In genomic region chr10:42874713-42875387, GRCh38 we compare ENCODE assay signal across 17 cellular contexts.
DNase-seq lines count a peak whose midpoint lies in the region; ATAC-seq, FAIRE-seq and TF ChIP-seq lines count a peak whose summit lies in the region.
"Had no signal": no experiment of that assay in that cellular context is flagged by ENCODE, and none has a peak within 500 bp of the region (broad histone marks: within the 10 kb centered on the region; RNA-seq: fewer than 3 reads in every experiment).

No MANE protein-coding gene starts in this region.

- H2BK12ac ChIP-seq in mesenchymal stem cell (ENCODE audit: low read length in 2 of 2) = no peak overlapping the region

- TF ChIP-seq CTCF in right atrium auricular region (IDR thresholded peaks at IDR 0.05) (no peak), heart right ventricle (IDR thresholded peaks at IDR 0.05) (no peak), endodermal cell (conservative IDR thresholded peaks at IDR 0.05) (no peak)

- H3K36me3 ChIP-seq in right atrium auricular region = no peaks in the 10 kb centered on the region
- H3K36me3 ChIP-seq in heart right ventricle = no peaks in the 10 kb centered on the region
- H3K36me3 ChIP-seq in endodermal cell (ENCODE audit: control insufficient read depth, insufficient read depth, low read length) = no peaks in the 10 kb centered on the region
- H3K36me3 ChIP-seq in mesenchymal stem cell (ENCODE audit: control insufficient read depth in 1 of 2, insufficient read depth in 2 of 2, low read depth in 1 of 2, low read length in 2 of 2) = no peaks in the 10 kb centered on the region
- H3K36me3 ChIP-seq: HAP-1 had no signal

- H3K4me3 ChIP-seq in right atrium auricular region (no peak overlapping the region), heart right ventricle (no peak overlapping the region), endodermal cell (ENCODE audit: low read length) (no peak overlapping the region), mesenchymal stem cell (ENCODE audit: insufficient read depth in 1 of 2, low read depth in 1 of 2, low read length in 2 of 2) (no peak overlapping the region)
- H3K4me3 ChIP-seq: HAP-1 had no signal

- no peak overlapping the region for H2AK5ac ChIP-seq in mesenchymal stem cell (ENCODE audit: low read length, severe bottlenecking)

- FAIRE-seq in frontal cortex (lab: Jason Lieb, UNC) = no peak
- FAIRE-seq: D721Med, G401.6, GM12891, GM19239, H1 had no signal

- no peak overlapping the region for H2AFZ ChIP-seq in mesenchymal stem cell (ENCODE audit: low read depth, low read length)

- ATAC-seq in heart right ventricle = no peak
- ATAC-seq in activated naive CD8-positive, alpha-beta T cell treated with anti-CD3 and anti-CD28 coated beads, Interleukin-2, amount 50 U/mL, for 24 hours = no peak
- ATAC-seq in stimulated activated naive CD8-positive, alpha-beta T cell treated with anti-CD3 and anti-CD28 coated beads, Interleukin-15, Interleukin-2, amounts not matched to agents 100 U/mL and 50 U/mL, for 24 hours = no peak

- no peak overlapping the region for H3K27ac Mint-ChIP-seq in endodermal cell
- no peak overlapping the region for H3K27ac Mint-ChIP-seq in activated naive CD8-positive, alpha-beta T cell treated with anti-CD3 and anti-CD28 coated beads, Interleukin-2, amount 50 U/mL, for 24 hours
- H3K27ac Mint-ChIP-seq: B cell; CD4-positive, alpha-beta T cell had no signal

- no peaks in the 10 kb centered on the region for H3K9me3 Mint-ChIP-seq in endodermal cell
- H3K9me3 Mint-ChIP-seq in activated naive CD8-positive, alpha-beta T cell treated with anti-CD3 and anti-CD28 coated beads, Interleukin-2, amount 50 U/mL, for 24 hours = no peaks in the 10 kb centered on the region
- H3K9me3 Mint-ChIP-seq: CD4-positive, alpha-beta T cell had no signal

- no peak overlapping the region for H3K23ac ChIP-seq in mesenchymal stem cell (ENCODE audit: low read length in 2 of 2)

- H4K8ac ChIP-seq in mesenchymal stem cell (ENCODE audit: low read length) = no peak overlapping the region

- no peaks in the 10 kb centered on the region for H3K27me3 Mint-ChIP-seq in endodermal cell (ENCODE audit: insufficient read depth)
- H3K27me3 Mint-ChIP-seq in activated naive CD8-positive, alpha-beta T cell treated with anti-CD3 and anti-CD28 coated beads, Interleukin-2, amount 50 U/mL, for 24 hours = no peaks in the 10 kb centered on the region
- H3K27me3 Mint-ChIP-seq: B cell had no signal

- H2BK5ac ChIP-seq in mesenchymal stem cell (ENCODE audit: low read depth, low read length, poor library complexity, severe bottlenecking) = no peak overlapping the region

- intact Hi-C loops in heart right ventricle (cut with DNase I) = loop anchor here in 3 of 10 donors (2.0 to 10.0 kb wide), 3 partner anchors 200 to 234 kb away; partner anchors contain the start of gene RET (in 1 of the 3)

- H3K79me1 ChIP-seq in mesenchymal stem cell (replicated peaks; ENCODE audit: low read length, poor library complexity, severe bottlenecking) = no peaks in the 10 kb centered on the region

- no peak overlapping the region for H3K4ac ChIP-seq in mesenchymal stem cell (ENCODE audit: low read depth in 1 of 2, low read length in 2 of 2)

- no peaks in the 10 kb centered on the region for H3K36me3 Mint-ChIP-seq in endodermal cell (ENCODE audit: low read depth)
- no peaks in the 10 kb centered on the region for H3K36me3 Mint-ChIP-seq in activated naive CD8-positive, alpha-beta T cell treated with anti-CD3 and anti-CD28 coated beads, Interleukin-2, amount 50 U/mL, for 24 hours (ENCODE audit: low read depth)

- H3K9ac ChIP-seq in endodermal cell (ENCODE audit: extremely low read depth, low read length, poor library complexity, severe bottlenecking) = no peak overlapping the region
- H3K9ac ChIP-seq in mesenchymal stem cell (ENCODE audit: low read length) = no peak overlapping the region

- WGBS in heart right ventricle, 2 donors = 83 to 84% methylated on average over 15 of the region's 15 CpGs
- WGBS in endodermal cell (ENCODE audit: insufficient coverage in 1 of 2, insufficient read length in 1 of 2), 2 experiments = 92 to 94% methylated on average over 5 to 15 of the region's 15 CpGs
- WGBS in mesenchymal stem cell = 92% methylated on average over 15 of the region's 15 CpGs

- H3K27me3 ChIP-seq in right atrium auricular region = no peaks in the 10 kb centered on the region
- peaks cover 0 to 48% (median 15%) of the 10 kb centered on the region in 7 donors for H3K27me3 ChIP-seq in heart right ventricle
- H3K27me3 ChIP-seq in endodermal cell (ENCODE audit: control insufficient read depth, insufficient read depth, low read length, poor library complexity, severe bottlenecking) = no peaks in the 10 kb centered on the region
- H3K27me3 ChIP-seq in mesenchymal stem cell (ENCODE audit: control insufficient read depth in 1 of 2, insufficient read depth in 1 of 2, low read length in 2 of 2) = peaks cover 7% of the 10 kb centered on the region in 2 experiments

- H3K27ac ChIP-seq in right atrium auricular region = no peak overlapping the region
- H3K27ac ChIP-seq in heart right ventricle = no peak overlapping the region
- H3K27ac ChIP-seq in endodermal cell (ENCODE audit: low read depth, low read length) = no peak overlapping the region
- H3K27ac ChIP-seq in mesenchymal stem cell (ENCODE audit: low read length, poor library complexity, severe bottlenecking) = no peak overlapping the region
- H3K27ac ChIP-seq: C4-2B had no signal

- no peak overlapping the region for H3K4me3 Mint-ChIP-seq in endodermal cell
- H3K4me3 Mint-ChIP-seq in activated naive CD8-positive, alpha-beta T cell treated with anti-CD3 and anti-CD28 coated beads, Interleukin-2, amount 50 U/mL, for 24 hours = no peak overlapping the region
- H3K4me3 Mint-ChIP-seq: B cell; CD4-positive, alpha-beta T cell had no signal

- no peaks in the 10 kb centered on the region for H3K9me3 ChIP-seq in right atrium auricular region
- no peaks in the 10 kb centered on the region for H3K9me3 ChIP-seq in heart right ventricle
- H3K9me3 ChIP-seq in endodermal cell (ENCODE audit: control insufficient read depth, low read length) = no peaks in the 10 kb centered on the region
- no peaks in the 10 kb centered on the region for H3K9me3 ChIP-seq in mesenchymal stem cell (ENCODE audit: control insufficient read depth, low read length)
- H3K9me3 ChIP-seq: Caco-2, HAP-1 had no signal

- H3K18ac ChIP-seq in mesenchymal stem cell (ENCODE audit: low read depth in 1 of 2, low read length in 2 of 2) = peak overlapping the region in 1 of 2 experiments; percentile 19

- H2BK120ac ChIP-seq in mesenchymal stem cell (ENCODE audit: low read depth, low read length) = no peak overlapping the region

- H3K14ac ChIP-seq in mesenchymal stem cell (ENCODE audit: low read length in 2 of 2) = peak overlapping the region in 1 of 2 experiments; percentile 26

- H3K4me2 ChIP-seq in mesenchymal stem cell (ENCODE audit: low read length, poor library complexity, severe bottlenecking) = no peak overlapping the region

- peaks cover 5% of the 10 kb centered on the region for H3K4me1 Mint-ChIP-seq in endodermal cell
- H3K4me1 Mint-ChIP-seq in activated naive CD8-positive, alpha-beta T cell treated with anti-CD3 and anti-CD28 coated beads, Interleukin-2, amount 50 U/mL, for 24 hours = no peaks in the 10 kb centered on the region
- H3K4me1 Mint-ChIP-seq: B cell had no signal

- DNase-seq in right atrium auricular region (ENCODE audit: low spot score) (peak; percentile 44), heart right ventricle (no peak), endodermal cell (peak; percentile 35), mesenchymal stem cell (no peak), frontal cortex (ENCODE audit: low spot score in 2 of 2) (no peak)
- DNase-seq in activated naive CD8-positive, alpha-beta T cell treated with anti-CD3 and anti-CD28 coated beads, Interleukin-2, amount 50 U/mL, for 24 hours = no peak
- no peak for DNase-seq in stimulated activated naive CD8-positive, alpha-beta T cell treated with anti-CD3 and anti-CD28 coated beads, Interleukin-15, Interleukin-2, amounts not matched to agents 100 U/mL and 50 U/mL, for 24 hours
- DNase-seq: Caco-2; CD4-positive, alpha-beta T cell had no signal

- peak overlapping the region; percentile 52 for H2BK15ac ChIP-seq in mesenchymal stem cell (ENCODE audit: low read depth, poor library complexity, severe bottlenecking)

- H4K91ac ChIP-seq in mesenchymal stem cell (ENCODE audit: low read length) = peak overlapping the region; percentile 2

- H3K4me1 ChIP-seq in right atrium auricular region (peaks cover 0 to 21% of the 10 kb centered on the region in 2 donors), heart right ventricle (peaks cover 0 to 27% (median 14%) of the 10 kb centered on the region in 9 donors), endodermal cell (ENCODE audit: control insufficient read depth, insufficient read depth, low read length) (no peaks in the 10 kb centered on the region), mesenchymal stem cell (ENCODE audit: control insufficient read depth, insufficient read depth, low read depth, low read length) (peaks cover 5% of the 10 kb centered on the region)
- H3K4me1 ChIP-seq: Caco-2, HAP-1 had no signal

Comparison
In these comparisons a context has a peak if more than half of its experiments do, and no peak if none do; other contexts are left out.
1. DNase-seq: peak in right atrium auricular region (single experiment) and endodermal cell (single experiment); none in heart right ventricle (0 of 2), mesenchymal stem cell (single experiment), frontal cortex (0 of 2), activated naive CD8-positive, alpha-beta T cell treated with anti-CD3 and anti-CD28 coated beads, Interleukin-2, amount 50 U/mL, for 24 hours (single experiment) and stimulated activated naive CD8-positive, alpha-beta T cell treated with anti-CD3 and anti-CD28 coated beads, Interleukin-15, Interleukin-2, amounts not matched to agents 100 U/mL and 50 U/mL, for 24 hours (single experiment).